Comparison of ENCODE assay signal across 35 cellular contexts in the genomic region with DNA sequence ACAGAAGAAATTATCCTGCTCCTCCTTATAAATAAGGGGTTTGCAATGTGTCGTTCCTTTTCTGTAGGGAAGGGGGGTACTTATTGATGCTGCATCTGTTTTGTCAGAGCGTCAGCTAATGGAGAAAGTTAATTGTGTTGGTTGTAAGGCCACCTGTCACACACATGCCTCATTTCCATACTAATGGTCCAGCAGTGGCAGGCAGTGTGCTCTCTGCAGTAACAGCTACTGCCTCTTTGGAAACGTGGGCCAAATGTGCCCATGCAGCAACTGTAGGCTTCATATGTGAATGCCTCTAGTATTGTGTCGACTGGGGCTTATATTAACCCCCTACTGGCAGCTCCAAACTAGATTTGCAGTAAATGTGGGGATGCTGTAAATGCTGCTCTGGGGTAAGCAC. TPM values are rescaled to one million over a fixed set of nuclear protein-coding genes. Genes with fewer than 3 reads are reported as not detected.
DNase-seq lines count a peak whose midpoint lies in the region; ATAC-seq, FAIRE-seq and TF ChIP-seq lines count a peak whose summit lies in the region.
"Had no signal": no experiment of that assay in that cellular context is flagged by ENCODE, and none has a peak within 500 bp of the region (broad histone marks: within the 10 kb centered on the region; RNA-seq: fewer than 3 reads in every experiment).

No MANE protein-coding gene starts in this region.

- no peak overlapping the region for H3K18ac ChIP-seq in H1 (ENCODE audit: extremely low read depth, low read length)

- H3K27me3 ChIP-seq in H1 (replicated peaks in 1 of 4; ENCODE audit: control insufficient read depth in 3 of 4, extremely low read depth in 1 of 4, insufficient read depth in 3 of 4, low read length in 3 of 4) = no peaks in the 10 kb centered on the region
- H3K27me3 ChIP-seq: ascending aorta, cardiac muscle cell, colonic mucosa, ovary had no signal

- H3K36me3 ChIP-seq in H1 (ENCODE audit: control insufficient read depth in 2 of 4, insufficient read depth in 4 of 4, low read length in 3 of 4) = no peaks in the 10 kb centered on the region
- H3K36me3 ChIP-seq: ascending aorta, cardiac muscle cell, colonic mucosa, ovary had no signal

- WGBS in H1 (ENCODE audit: extremely low coverage in 1 of 2, insufficient coverage in 1 of 2, insufficient read length in 1 of 2, insufficient replicate concordance in 2 of 2, low coverage in 1 of 2, low lambda C conversion rate in 2 of 2, missing lambda C conversion rate in 1 of 2), 2 experiments = 37% methylated on average over 4 of the region's 4 CpGs; no CpG with 5 or more reads in 1 of the 2 experiments

- DNase-seq in COR-L47 (lab: John Stamatoyannopoulos, UW) (peak; percentile 18), NCI-H1417 treated with DMSO at 0.1 percent for 48 hours (lab: John Stamatoyannopoulos, UW) (peak; percentile 63), NCI-H345 treated with DMSO at 0.1 percent for 48 hours (lab: John Stamatoyannopoulos, UW; ENCODE audit: unreplicated experiment) (peak; percentile 33), H1 (ENCODE audit: low read depth in 1 of 2, low spot score in 2 of 2) (peak in 1 of 2 experiments; percentile 48), NK-92 (lab: John Stamatoyannopoulos, UW; ENCODE audit: unreplicated experiment) (no peak), NCI-H146 (lab: John Stamatoyannopoulos, UW) (no peak), GM13977 (ENCODE audit: low spot score) (no peak)
- DNase-seq: activated CD4-positive, alpha-beta memory T cell treated with anti-CD3 and anti-CD28 coated beads for 36 hours; activated CD4-positive, CD25-positive, alpha-beta regulatory T cell treated with anti-CD3 and anti-CD28 coated beads, Interleukin-2, amount 50 U/mL, for 72 hours; activated T-cell treated with anti-CD3 and anti-CD28 coated beads, Interleukin-2, amount 50 U/mL, for 72 hours; CD4-positive, CD25-positive, alpha-beta regulatory T cell; colonic mucosa; effector CD8-positive, alpha-beta T cell; H7; KBM-7; mesenchymal stem cell; NCI-H2227 treated with DMSO at 0.1 percent for 48 hours; nephron progenitor cell; ovary; PC-3; stimulated activated naive CD4-positive, alpha-beta T cell had no signal

- in situ Hi-C loops in GM13977 (cut with MboI; ENCODE audit: low pct_unique_long_range_greater_than_20kb, low sequenced_read_pairs, unreplicated experiment) = no loop called here

- TF ChIP-seq CTCF in H1 (IDR thresholded peaks at IDR 0.05; ENCODE audit: control extremely low read depth in 1 of 3, insufficient read depth in 1 of 3, low read depth in 1 of 3, low read length in 3 of 3) = no peak
- TF ChIP-seq CTCF in GM13977 (IDR thresholded peaks at IDR 0.05; ENCODE audit: extremely low read depth, insufficient read depth, missing control alignments) = no peak

- POLR2A ChIA-PET in H1 (lab: Charles Lee; ENCODE audit: partially characterized antibody) = interaction anchor here (1.4 kb wide), 1 partner anchor 9 kb away, joined by 3 read pairs; no protein-coding TSS in a partner anchor

- no peak overlapping the region for H3K56ac ChIP-seq in H1 (replicated peaks; ENCODE audit: insufficient read length, low read depth, low read length)

- TF ChIP-seq POLR2A in H1 (IDR thresholded peaks at IDR 0.05; ENCODE audit: control extremely low read depth in 1 of 2, low read depth in 2 of 2, low read length in 2 of 2) = no peak

- peaks cover 4 to 14% (median 8%) of the 10 kb centered on the region in 4 experiments; a peak in 5 of 7 replicates for H3K4me1 ChIP-seq in H1 (replicated peaks in 1 of 4; ENCODE audit: control insufficient read depth in 3 of 4, insufficient read depth in 4 of 4, low read length in 3 of 4)
- H3K4me1 ChIP-seq: ascending aorta, colonic mucosa had no signal

- no peak overlapping the region for H4K5ac ChIP-seq in H1 (ENCODE audit: insufficient read length, low read depth, low read length)

- TF ChIP-seq EP300 in H1 (IDR thresholded peaks at IDR 0.05; ENCODE audit: borderline replicate concordance in 1 of 2, low read depth in 2 of 2, low read length in 2 of 2) = no peak

- H3K4me2 ChIP-seq in H1 (ENCODE audit: insufficient read depth in 1 of 2, low read depth in 2 of 2, low read length in 2 of 2) = peak overlapping the region in 1 of 2 experiments; percentile 35; a peak in 1 of 4 replicates

- H4K8ac ChIP-seq in H1 (ENCODE audit: extremely low read depth, insufficient read depth, low read length) = no peak overlapping the region

- H2BK15ac ChIP-seq in H1 (ENCODE audit: low read length) = no peak overlapping the region; the same call in 1 of the 2 replicates

- no peaks in the 10 kb centered on the region for H3K79me2 ChIP-seq in H1 (ENCODE audit: control insufficient read depth in 1 of 2, insufficient read depth in 2 of 2, low read length in 2 of 2)

- H2BK20ac ChIP-seq in H1 (ENCODE audit: low read length) = 0 out of 2 replicates have a peak overlapping the region, but pooled peaks have one; percentile 77

- no peaks in the 10 kb centered on the region for H3K23me2 ChIP-seq in H1 (ENCODE audit: low read depth, low read length)

- TF ChIP-seq RAD21 in H1 (IDR thresholded peaks at IDR 0.05 in 1 of 2, conservative IDR thresholded peaks at IDR 0.05 in 1 of 2; ENCODE audit: low read depth in 2 of 2, low read length in 2 of 2) = no peak

- no peak overlapping the region for H2AK5ac ChIP-seq in H1 (ENCODE audit: low read depth, low read length)

- peak; percentile 42 for FAIRE-seq in H1 (lab: Jason Lieb, UNC)
- FAIRE-seq: A204.1 had no signal

- no peak for ATAC-seq in GM18870 (IDR thresholded peaks at IDR 0.05; ENCODE audit: unreplicated experiment)
- ATAC-seq: activated T-cell treated with anti-CD3 and anti-CD28 coated beads, Interleukin-2, amount 50 U/mL, for 72 hours; left lobe of liver; PC-3; SK-N-SH treated with all-trans-retinoic acid at 6 μM for 48 hours had no signal

- no peak overlapping the region for H3K4me3 ChIP-seq in H1 (ENCODE audit: extremely low read depth in 1 of 4, insufficient read depth in 2 of 4, low read depth in 3 of 4, low read length in 4 of 4)
- H3K4me3 ChIP-seq: ascending aorta, cardiac muscle cell, colonic mucosa, ovary, skin epidermis had no signal

- no peak overlapping the region for H4K91ac ChIP-seq in H1 (replicated peaks; ENCODE audit: insufficient read length, low read length)

- CTCF ChIA-PET in H1 (lab: Charles Lee; ENCODE audit: partially characterized antibody) = interaction anchor here (0.6 to 1.8 kb wide), 8 partner anchors 9 to 401 kb away, joined by 3 to 7 read pairs (median 4); no protein-coding TSS in a partner anchor

- no peak overlapping the region for H3K4ac ChIP-seq in H1 (replicated peaks; ENCODE audit: insufficient read length, low read depth, low read length)

- H4K20me1 ChIP-seq in H1 (replicated peaks in 1 of 2; ENCODE audit: control insufficient read depth in 1 of 2, insufficient read depth in 2 of 2, low read length in 2 of 2) = no peaks in the 10 kb centered on the region

- H2BK5ac ChIP-seq in H1 (ENCODE audit: low read depth, low read length) = no peak overlapping the region

- no peak overlapping the region for H2BK12ac ChIP-seq in H1 (ENCODE audit: low read depth, low read length)

- no peak overlapping the region for H2AFZ ChIP-seq in H1 (ENCODE audit: low read length)

- no peak overlapping the region for H3K23ac ChIP-seq in H1 (ENCODE audit: insufficient read length)

- no peak overlapping the region for H3K27ac ChIP-seq in H1 (ENCODE audit: low read depth, low read length)
- H3K27ac ChIP-seq: ascending aorta, cardiac muscle cell, colonic mucosa, HL-60, ovary, skin epidermis had no signal

- no peaks in the 10 kb centered on the region for H3K9me3 ChIP-seq in H1 (ENCODE audit: insufficient read depth in 2 of 2, low read depth in 1 of 2, low read length in 1 of 2)
- H3K9me3 ChIP-seq: ascending aorta, colonic mucosa, ovary had no signal

- H3K9ac ChIP-seq in H1 (replicated peaks in 1 of 4; ENCODE audit: extremely low read depth in 1 of 4, low read depth in 3 of 4, low read length in 3 of 4) = no peak overlapping the region

- no peak overlapping the region for H2BK120ac ChIP-seq in H1 (replicated peaks; ENCODE audit: low read depth, low read length)

- no peak overlapping the region for H3K14ac ChIP-seq in H1 (ENCODE audit: insufficient read length)

- no peaks in the 10 kb centered on the region for H3K79me1 ChIP-seq in H1 (ENCODE audit: low read depth, low read length)

TF ChIP-seq in H1, 55 proteins besides CTCF, POLR2A, EP300 and RAD21:
- TF ChIP-seq MAX (IDR thresholded peaks at IDR 0.05) = peak; percentile 68
- TF ChIP-seq NRF1 (IDR thresholded peaks at IDR 0.05; ENCODE audit: low read depth, low read length) = no peak
- no peak for TF ChIP-seq POU5F1 (IDR thresholded peaks at IDR 0.05; ENCODE audit: low read depth, low read length)
- TF ChIP-seq RXRA (IDR thresholded peaks at IDR 0.05; ENCODE audit: insufficient read depth, low read depth, low read length) = no peak
- no peak for TF ChIP-seq CEBPB (IDR thresholded peaks at IDR 0.05; ENCODE audit: low read depth, low read length)
- TF ChIP-seq EGR1 (IDR thresholded peaks at IDR 0.05; ENCODE audit: borderline replicate concordance, low read depth, low read length) = no peak
- TF ChIP-seq PHF8 (conservative IDR thresholded peaks at IDR 0.05; ENCODE audit: low read depth, low read length) = no peak

RNA-seq across cellular contexts. Expression of gene OLIG3, which starts 56.3 kb away (rescaled TPM):
- total RNA-seq in H1 (2021; fragmentation: NEBNext Ultra II Directional; extraction: Animal tissue kit (Norgen Biotek cat#: 25700)) = 0.60 and 0.77 TPM in 2 replicates
- 1.3 and 1.4 TPM in 2 replicates for polyA plus RNA-seq in H1 (2011; rRNA removed)
- 0.70 TPM for polyA plus RNA-seq in H1 (2011; cell fraction: cytosol; rRNA removed)
- 0.67 TPM for polyA plus RNA-seq in H1 (2011; cell fraction: nucleus; rRNA removed)
- polyA plus RNA-seq in H1 (2012, experiment 1 of 2) = 0.74 to 0.88 TPM (median 0.79 TPM) in 4 replicates
- 0.62 TPM for polyA plus RNA-seq in H1 (2012, experiment 2 of 2)
- polyA plus RNA-seq in H1 (2013, experiment 1 of 2) = 0.14 TPM
- polyA plus RNA-seq in H1 (2013, experiment 2 of 2) = 0.26 TPM
- polyA minus RNA-seq in H1 (2011; rRNA and poly(A)+ RNA removed) = 0.27 and 0.38 TPM in 2 replicates
- polyA minus RNA-seq in H1 (2011; cell fraction: cytosol; rRNA and poly(A)+ RNA removed) = 0.51 TPM
- polyA minus RNA-seq in H1 (2011; cell fraction: nucleus; rRNA and poly(A)+ RNA removed) = 1.2 TPM
- total RNA-seq: ascending aorta; cardiac muscle cell; CD4-positive, CD25-positive, alpha-beta regulatory T cell; colonic mucosa; epithelial cell of proximal tubule; glomerular endothelial cell; left lobe of liver; M059J; ovary; PC-3; renal cortical epithelial cell; temporal lobe; urinary bladder had no signal
- polyA plus RNA-seq: cardiac muscle cell; CD4-positive, CD25-positive, alpha-beta regulatory T cell; ovary; urinary bladder had no signal

Comparison
In these comparisons a context has a peak if more than half of its experiments do, and no peak if none do; other contexts are left out.
1. DNase-seq: peak in COR-L47 (single experiment), NCI-H1417 treated with DMSO at 0.1 percent for 48 hours (single experiment) and NCI-H345 treated with DMSO at 0.1 percent for 48 hours (single experiment); none in NK-92 (single experiment), NCI-H146 (single experiment) and GM13977 (single experiment).